In genomic region chr18:37085362-37085761, GRCh38 we compare ENCODE assay signal across 29 cellular contexts.
"Had no signal": no experiment of that assay in that cellular context is flagged by ENCODE, and none has a peak within 500 bp of the region (broad histone marks: within the 10 kb centered on the region; RNA-seq: fewer than 3 reads in every experiment).

No MANE protein-coding gene starts in this region.

- H3K4me1 Mint-ChIP-seq: memory B cell; mesothelial cell of epicardium; naive B cell; stimulated activated naive B cell treated with anti-CD40 and anti-IgM and Interleukin-4, amounts not matched to agents 10 μg/mL and 1 μg/mL and 100 μg/mL, for 72 hours had no signal

- H3K4me3 Mint-ChIP-seq: memory B cell; mesothelial cell of epicardium; naive B cell; natural killer cell treated with Interleukin-12 subunit alpha and Interleukin-12 subunit beta and Interleukin-15 and Interleukin-18, amount 100 ng/mL, for 72 hours; stimulated activated naive B cell treated with anti-CD40 and anti-IgM and Interleukin-4, amounts not matched to agents 10 μg/mL and 1 μg/mL and 100 μg/mL, for 72 hours; stimulated activated naive CD8-positive, alpha-beta T cell treated with anti-CD3 and anti-CD28 coated beads, Interleukin-15, Interleukin-2, amounts not matched to agents 100 ng/mL and 50 ng/mL, for 24 hours had no signal

- H3K4me1 ChIP-seq: esophagus muscularis mucosa, heart right ventricle, prostate gland, spleen, tibial nerve, upper lobe of left lung had no signal

- H3K27me3 Mint-ChIP-seq: memory B cell; naive B cell; natural killer cell treated with Interleukin-12 subunit alpha and Interleukin-12 subunit beta and Interleukin-15 and Interleukin-18, amount 100 ng/mL, for 72 hours; stimulated activated naive B cell treated with anti-CD40 and anti-IgM and Interleukin-4, amounts not matched to agents 10 μg/mL and 1 μg/mL and 100 μg/mL, for 72 hours; stimulated activated naive CD8-positive, alpha-beta T cell treated with anti-CD3 and anti-CD28 coated beads, Interleukin-15, Interleukin-2, amounts not matched to agents 100 ng/mL and 50 ng/mL, for 24 hours had no signal

- H3K9me3 ChIP-seq: esophagus muscularis mucosa, heart right ventricle, mucosa of descending colon, prostate gland, thoracic aorta, upper lobe of left lung had no signal

- H3K36me3 ChIP-seq: esophagus muscularis mucosa, heart right ventricle, prostate gland, thoracic aorta, upper lobe of left lung had no signal

- ATAC-seq: heart right ventricle; left lobe of liver; mucosa of descending colon; natural killer cell treated with Interleukin-12 subunit alpha and Interleukin-12 subunit beta and Interleukin-15 and Interleukin-18, amount 100 ng/mL, for 72 hours; right cardiac atrium; stimulated activated naive B cell treated with anti-CD40 and anti-IgM and Interleukin-4, amounts not matched to agents 10 μg/mL and 1 μg/mL and 100 μg/mL, for 72 hours had no signal

- H3K4me3 ChIP-seq: dorsolateral prefrontal cortex, esophagus muscularis mucosa, heart right ventricle, lung, mucosa of descending colon, prostate gland, skin epidermis, spleen, thoracic aorta, tibial nerve, upper lobe of left lung had no signal

- DNase-seq: dorsolateral prefrontal cortex; effector CD4-positive, alpha-beta T cell; foreskin melanocyte; glutamatergic neuron; heart right ventricle; hippocampal formation; mucosa of descending colon; naive B cell; nucleus accumbens; right cardiac atrium; spleen; stimulated activated CD4-positive, alpha-beta T cell treated with anti-CD3 and anti-CD28 coated beads, Interleukin-4, amount 100 ng/mL, for 4 hours; stimulated activated naive B cell treated with anti-CD40 and anti-IgM and Interleukin-4, amounts not matched to agents 10 μg/mL and 1 μg/mL and 100 μg/mL, for 72 hours; upper lobe of left lung had no signal

- FAIRE-seq: colon, endothelial cell of umbilical vein, kidney, urothelium cell line had no signal

- H3K27me3 ChIP-seq: dorsolateral prefrontal cortex, esophagus muscularis mucosa, heart right ventricle, spleen, tibial nerve, upper lobe of left lung had no signal

- H3K36me3 Mint-ChIP-seq: mesothelial cell of epicardium had no signal

- H3K27ac Mint-ChIP-seq: memory B cell; mesothelial cell of epicardium; natural killer cell treated with Interleukin-12 subunit alpha and Interleukin-12 subunit beta and Interleukin-15 and Interleukin-18, amount 100 ng/mL, for 72 hours; stimulated activated naive B cell treated with anti-CD40 and anti-IgM and Interleukin-4, amounts not matched to agents 10 μg/mL and 1 μg/mL and 100 μg/mL, for 72 hours; stimulated activated naive CD8-positive, alpha-beta T cell treated with anti-CD3 and anti-CD28 coated beads, Interleukin-15, Interleukin-2, amounts not matched to agents 100 ng/mL and 50 ng/mL, for 24 hours had no signal

- H3K27ac ChIP-seq: dorsolateral prefrontal cortex, esophagus muscularis mucosa, heart right ventricle, prostate gland, skin epidermis, spleen, thoracic aorta, tibial nerve, upper lobe of left lung had no signal
